In genomic region chr7:20482071-20482470, GRCh38 we compare ENCODE assay signal across 25 cellular contexts.
DNase-seq lines count a peak whose midpoint lies in the region; ATAC-seq lines count a peak whose summit lies in the region.
"Had no signal": no experiment of that assay in that cellular context is flagged by ENCODE, and none has a peak within 500 bp of the region (broad histone marks: within the 10 kb centered on the region; RNA-seq: fewer than 3 reads in every experiment).

No MANE protein-coding gene starts in this region.

- no peak overlapping the region for H3K9ac ChIP-seq in HUES48 (ENCODE audit: low read depth, low read length)
- H3K9ac ChIP-seq: KMS-11, SK-N-SH had no signal

- intact Hi-C loops in sciatic nerve (cut with DNase I): no loop called here

- no peak for ATAC-seq in GM19351 (IDR thresholded peaks at IDR 0.05; ENCODE audit: unreplicated experiment)
- no peak for ATAC-seq in sciatic nerve
- ATAC-seq: CD8-positive, alpha-beta T cell had no signal

- peaks cover 7% of the 10 kb centered on the region; the same call in 1 of the 2 replicates for H3K4me1 ChIP-seq in HUES48 (ENCODE audit: control insufficient read depth, insufficient read depth, low read length)

- no peaks in the 10 kb centered on the region for H3K36me3 ChIP-seq in HUES48 (ENCODE audit: control insufficient read depth, insufficient read depth, low read length)

- H3K4me3 ChIP-seq in HUES48 (ENCODE audit: low read depth, low read length): no peak overlapping the region

- H3K9me3 ChIP-seq in HUES48 (ENCODE audit: control insufficient read depth, insufficient read depth, low read length): no peaks in the 10 kb centered on the region
- H3K9me3 ChIP-seq: SK-N-SH had no signal

- no peaks in the 10 kb centered on the region for H3K27me3 ChIP-seq in HUES48 (ENCODE audit: control insufficient read depth, insufficient read depth, low read length)

- peak overlapping the region; percentile 34 for H3K27ac ChIP-seq in HUES48 (ENCODE audit: low read depth, low read length)
- H3K27ac ChIP-seq: KMS-11 had no signal

- DNase-seq in astrocyte of the hippocampus (ENCODE audit: low read depth, low spot score): peak; percentile 20
- DNase-seq in myocyte (ENCODE audit: low read depth): peak; percentile 4
- DNase-seq in COLO668 (lab: John Stamatoyannopoulos, UW; ENCODE audit: unreplicated experiment): no peak
- no peak for DNase-seq in stimulated activated CD8-positive, alpha-beta memory T cell treated with anti-CD3 and anti-CD28 coated beads, Interleukin-4, amount 100 ng/mL, for 48 hours
- DNase-seq in sciatic nerve (ENCODE audit: low spot score): no peak
- DNase-seq: C1 segment of cervical spinal cord; Calu3; CD8-positive, alpha-beta T cell; DMS79 treated with DMSO at 0.1 percent for 48 hours; GF-D8; H7; IMR-90; NCI-H1048; NCI-H1417; NCI-H1694; NCI-H2029 treated with DMSO at 0.1 percent for 48 hours; NCI-H226; NCI-H510A; NCI-H69; SHP77 treated with DMSO at 0.1 percent for 48 hours; SK-N-SH; SW 1271 had no signal

Comparison
In these comparisons a context has a peak if more than half of its experiments do, and no peak if none do; other contexts are left out.
1. DNase-seq: peak in astrocyte of the hippocampus (single experiment) and myocyte (single experiment); none in COLO668 (single experiment), stimulated activated CD8-positive, alpha-beta memory T cell treated with anti-CD3 and anti-CD28 coated beads, Interleukin-4, amount 100 ng/mL, for 48 hours (single experiment) and sciatic nerve (single experiment).